Comparison of ENCODE assay signal across 31 cellular contexts in genomic region chr1:47791879-47792608, GRCh38.
A peak's percentile ranks its signal among the peaks of the same experiment; 100 is the strongest.
DNase-seq lines count a peak whose midpoint lies in the region; ATAC-seq and TF ChIP-seq lines count a peak whose summit lies in the region.
"Had no signal": no experiment of that assay in that cellular context is flagged by ENCODE, and none has a peak within 500 bp of the region (broad histone marks: within the 10 kb centered on the region; RNA-seq: fewer than 3 reads in every experiment).

No MANE protein-coding gene starts in this region.

- DNase-seq in MCF 10A (ENCODE audit: unreplicated experiment): peak; percentile 57
- DNase-seq in breast epithelium (ENCODE audit: low spot score in 2 of 2): no peak
- peak; percentile 57 to 72 for DNase-seq in SJSA1 (ENCODE audit: low read depth in 1 of 2, low spot score in 2 of 2)
- DNase-seq in kidney tubule cell (ENCODE audit: low spot score): peak; percentile 52
- DNase-seq in aorta: no peak
- no peak for DNase-seq in LoVo (ENCODE audit: low spot score)
- DNase-seq in vagina (ENCODE audit: extremely low spot score in 2 of 2): no peak
- DNase-seq in activated gamma-delta T cell (lab: John Stamatoyannopoulos, UW): no peak
- DNase-seq: activated naive CD8-positive, alpha-beta T cell treated with anti-CD3 and anti-CD28 coated beads, Interleukin-2, amount 10 ng/mL, durations not matched to agents 7 days and 5 days; cerebellar nuclear complex; EL; HFFc6; islet precursor cell; Kasumi-1; mucosa of descending colon; NCI-H1048; NCI-H1694 treated with DMSO at 0.1 percent for 48 hours; NCI-H524 treated with DMSO at 0.1 percent for 48 hours; right lobe of liver; stimulated activated CD4-positive, alpha-beta T cell treated with anti-CD3 and anti-CD28 coated beads, Interleukin-12 subunit alpha, Interleukin-12 subunit beta, amount 100 ng/mL, for 4 hours; stimulated activated CD4-positive, alpha-beta T cell treated with anti-CD3 and anti-CD28 coated beads, Interleukin-4, amount 100 ng/mL, for 1 hour; T-helper 1 cell; upper lobe of left lung had no signal

- H3K9me3 Mint-ChIP-seq in MCF 10A (ENCODE audit: unreplicated experiment): no peaks in the 10 kb centered on the region
- H3K9me3 Mint-ChIP-seq: activated CD8-positive, alpha-beta T cell treated with anti-CD3 and anti-CD28 coated beads for 36 hours; activated naive CD8-positive, alpha-beta T cell treated with anti-CD3 and anti-CD28 coated beads, Interleukin-2, amount 10 ng/mL, durations not matched to agents 7 days and 5 days; activated T-helper 2 cell treated with anti-CD3 and anti-CD28 coated beads, Interferon-gamma antibody, Interleukin-2, Interleukin-4, amounts not matched to agents 10 μg/mL and 5 μg/mL and 100 μg/mL, durations not matched to agents 14 hours and 24 hours and 36 hours; nephron had no signal

- TF ChIP-seq CTCF in MCF 10A (IDR thresholded peaks at IDR 0.05; ENCODE audit: unreplicated experiment) (no peak), breast epithelium (IDR thresholded peaks at IDR 0.05) (no peak), vagina (IDR thresholded peaks at IDR 0.05) (no peak)

- H3K4me3 ChIP-seq in breast epithelium: no peak overlapping the region
- no peak overlapping the region for H3K4me3 ChIP-seq in SJSA1
- no peak overlapping the region for H3K4me3 ChIP-seq in aorta (ENCODE audit: low read length in 2 of 2)
- no peak overlapping the region for H3K4me3 ChIP-seq in vagina
- H3K4me3 ChIP-seq: GM12878, lung, mucosa of descending colon, right lobe of liver, upper lobe of left lung had no signal

- H3K27ac ChIP-seq in breast epithelium: no peak overlapping the region
- no peak overlapping the region for H3K27ac ChIP-seq in SJSA1
- peak overlapping the region in 1 of 2 donors; percentile 2 for H3K27ac ChIP-seq in aorta (ENCODE audit: low read depth in 1 of 2, low read length in 2 of 2)
- H3K27ac ChIP-seq in vagina: no peak overlapping the region
- H3K27ac ChIP-seq: 22Rv1, HL-60, parathyroid adenoma, right lobe of liver, upper lobe of left lung had no signal

- H3K27me3 Mint-ChIP-seq in MCF 10A (ENCODE audit: insufficient read depth, unreplicated experiment): no peaks in the 10 kb centered on the region
- H3K27me3 Mint-ChIP-seq: activated naive CD8-positive, alpha-beta T cell treated with anti-CD3 and anti-CD28 coated beads, Interleukin-2, amount 10 ng/mL, durations not matched to agents 7 days and 5 days had no signal

- no peaks in the 10 kb centered on the region for H3K4me1 ChIP-seq in breast epithelium
- H3K4me1 ChIP-seq in SJSA1 (replicated peaks): peaks cover 34% of the 10 kb centered on the region
- H3K4me1 ChIP-seq in aorta (ENCODE audit: control insufficient read depth in 1 of 2, insufficient read depth in 2 of 2, low read length in 2 of 2): no peaks in the 10 kb centered on the region
- H3K4me1 ChIP-seq in vagina: peaks cover 7% of the 10 kb centered on the region
- H3K4me1 ChIP-seq: parathyroid adenoma, right lobe of liver, upper lobe of left lung had no signal

- BruUV-seq in MCF 10A (replicated peaks; lab: Mats Ljungman, UMichigan): no TSS peak

- TF ChIP-seq POLR2A in breast epithelium (IDR thresholded peaks at IDR 0.05): no peak
- TF ChIP-seq POLR2A in vagina (IDR thresholded peaks at IDR 0.05): no peak

- POLR2A ChIA-PET in MCF 10A (lab: Yijun Ruan, JAX): no interaction called here

- H3K36me3 ChIP-seq in breast epithelium (no peaks in the 10 kb centered on the region), SJSA1 (no peaks in the 10 kb centered on the region), aorta (ENCODE audit: control insufficient read depth in 1 of 2, insufficient read depth in 2 of 2, low read length in 1 of 2) (no peaks in the 10 kb centered on the region), vagina (no peaks in the 10 kb centered on the region)
- H3K36me3 ChIP-seq: right lobe of liver, upper lobe of left lung had no signal

- ATAC-seq in aorta (ENCODE audit: low FRiP score): peak; percentile 52
- ATAC-seq: GM12878, mucosa of descending colon, right lobe of liver had no signal

- CTCF ChIA-PET in MCF 10A (lab: Yijun Ruan, JAX): interaction anchor here (1.1 kb wide), 1 partner anchor 16 kb away, joined by 3 read pairs; no protein-coding TSS in a partner anchor

- WGBS in aorta, 2 donors: 9 to 23% methylated on average over 7 of the region's 7 CpGs

- H3K36me3 Mint-ChIP-seq in MCF 10A (ENCODE audit: insufficient read depth, unreplicated experiment): no peaks in the 10 kb centered on the region
- H3K36me3 Mint-ChIP-seq: activated naive CD8-positive, alpha-beta T cell treated with anti-CD3 and anti-CD28 coated beads, Interleukin-2, amount 10 ng/mL, durations not matched to agents 7 days and 5 days had no signal

- H3K9me3 ChIP-seq in breast epithelium: no peaks in the 10 kb centered on the region
- no peaks in the 10 kb centered on the region for H3K9me3 ChIP-seq in SJSA1 (replicated peaks)
- no peaks in the 10 kb centered on the region for H3K9me3 ChIP-seq in aorta (ENCODE audit: control insufficient read depth, low read length)
- H3K9me3 ChIP-seq in vagina: no peaks in the 10 kb centered on the region
- H3K9me3 ChIP-seq: mucosa of descending colon, right lobe of liver, upper lobe of left lung had no signal

- no peak overlapping the region for H3K4me3 Mint-ChIP-seq in MCF 10A (ENCODE audit: unreplicated experiment)
- H3K4me3 Mint-ChIP-seq: activated CD8-positive, alpha-beta T cell treated with anti-CD3 and anti-CD28 coated beads for 36 hours; activated naive CD8-positive, alpha-beta T cell treated with anti-CD3 and anti-CD28 coated beads, Interleukin-2, amount 10 ng/mL, durations not matched to agents 7 days and 5 days; HFFc6; nephron had no signal

- intact Hi-C loops in MCF 10A (cut with micrococcal nuclease): no loop called here
- intact Hi-C loops in breast epithelium (cut with DNase I; ENCODE audit: low total_unique reads): no loop called here
- intact Hi-C loops in aorta (cut with DNase I): no loop called here
- intact Hi-C loops in vagina (cut with DNase I): no loop called here

- H3K27me3 ChIP-seq in breast epithelium (no peaks in the 10 kb centered on the region), SJSA1 (replicated peaks) (no peaks in the 10 kb centered on the region), aorta (ENCODE audit: control insufficient read depth in 1 of 2, insufficient read depth in 2 of 2, low read length in 1 of 2) (no peaks in the 10 kb centered on the region), vagina (no peaks in the 10 kb centered on the region)
- H3K27me3 ChIP-seq: right lobe of liver, upper lobe of left lung had no signal

- no peak overlapping the region for H3K27ac Mint-ChIP-seq in MCF 10A (ENCODE audit: low read depth, unreplicated experiment)
- H3K27ac Mint-ChIP-seq: activated CD8-positive, alpha-beta T cell treated with anti-CD3 and anti-CD28 coated beads for 36 hours; activated naive CD8-positive, alpha-beta T cell treated with anti-CD3 and anti-CD28 coated beads, Interleukin-2, amount 10 ng/mL, durations not matched to agents 7 days and 5 days; activated T-helper 2 cell treated with anti-CD3 and anti-CD28 coated beads, Interferon-gamma antibody, Interleukin-2, Interleukin-4, amounts not matched to agents 10 μg/mL and 5 μg/mL and 100 μg/mL, durations not matched to agents 14 hours and 24 hours and 36 hours; HFFc6; nephron had no signal

- peaks cover 11% of the 10 kb centered on the region for H3K4me1 Mint-ChIP-seq in MCF 10A (ENCODE audit: insufficient read depth, unreplicated experiment)
- H3K4me1 Mint-ChIP-seq: activated naive CD8-positive, alpha-beta T cell treated with anti-CD3 and anti-CD28 coated beads, Interleukin-2, amount 10 ng/mL, durations not matched to agents 7 days and 5 days had no signal

Comparison
In these comparisons a context has a peak if more than half of its experiments do, and no peak if none do; other contexts are left out.
1. DNase-seq: peak in MCF 10A (single experiment), SJSA1 (2 of 2) and kidney tubule cell (single experiment); none in breast epithelium (0 of 2), aorta (0 of 2), LoVo (single experiment), vagina (0 of 2) and activated gamma-delta T cell (single experiment).